25 cellular contexts compared by ENCODE assay signal in genomic region chr6:139862311-139862710, GRCh38.
"Had no signal": no experiment of that assay in that cellular context is flagged by ENCODE, and none has a peak within 500 bp of the region (broad histone marks: within the 10 kb centered on the region; RNA-seq: fewer than 3 reads in every experiment).

No MANE protein-coding gene starts in this region.

- H3K27ac ChIP-seq: colonic mucosa, esophagus muscularis mucosa, lower lobe of right lung, neutrophil, parathyroid adenoma, right atrium auricular region, sigmoid colon, thoracic aorta, tibial nerve, upper lobe of right lung had no signal

- H3K36me3 Mint-ChIP-seq: natural killer cell; stimulated activated naive B cell treated with anti-CD40 and anti-IgM and Interleukin-4, amounts not matched to agents 10 μg/mL and 1 μg/mL and 100 μg/mL, for 72 hours had no signal

- H3K9me3 Mint-ChIP-seq: endodermal cell; natural killer cell; stimulated activated naive B cell treated with anti-CD40 and anti-IgM and Interleukin-4, amounts not matched to agents 10 μg/mL and 1 μg/mL and 100 μg/mL, for 72 hours; stimulated activated naive CD8-positive, alpha-beta T cell treated with anti-CD3 and anti-CD28 coated beads, Interleukin-15, Interleukin-2, amounts not matched to agents 100 ng/mL and 50 ng/mL, for 24 hours had no signal

- H3K4me3 ChIP-seq: colonic mucosa, esophagus muscularis mucosa, lower lobe of right lung, right atrium auricular region, sigmoid colon, thoracic aorta, tibial nerve, upper lobe of right lung, uterus had no signal

- H3K36me3 ChIP-seq: colonic mucosa, esophagus muscularis mucosa, lower lobe of right lung, neutrophil, right atrium auricular region, sigmoid colon, thoracic aorta, tibial nerve, upper lobe of right lung, uterus had no signal

- DNase-seq: colonic mucosa; effector CD8-positive, alpha-beta T cell; endodermal cell; left ventricle myocardium superior; lower lobe of right lung; natural killer cell; sigmoid colon; stimulated activated CD4-positive, alpha-beta T cell treated with anti-CD3 and anti-CD28 coated beads, Interleukin-2, amount 100 ng/mL, for 24 hours; stimulated activated CD4-positive, alpha-beta T cell treated with anti-CD3 and anti-CD28 coated beads, Interleukin-4, amount 100 ng/mL, for 24 hours; stimulated activated naive B cell treated with anti-CD40 and anti-IgM and Interleukin-4, amounts not matched to agents 10 μg/mL and 1 μg/mL and 100 μg/mL, for 72 hours; upper lobe of right lung; uterus had no signal

- H3K4me3 Mint-ChIP-seq: dendritic cell treated with granulocyte-macrophage colony-stimulating factor and Interleukin-4, amounts not matched to agents 40 ng/mL and 50 ng/mL, for 4 days; endodermal cell; natural killer cell; neural crest cell; stimulated activated naive B cell treated with anti-CD40 and anti-IgM and Interleukin-4, amounts not matched to agents 10 μg/mL and 1 μg/mL and 100 μg/mL, for 72 hours; stimulated activated naive CD8-positive, alpha-beta T cell treated with anti-CD3 and anti-CD28 coated beads, Interleukin-15, Interleukin-2, amounts not matched to agents 100 ng/mL and 50 ng/mL, for 24 hours had no signal

- H3K4me1 ChIP-seq: colonic mucosa, esophagus muscularis mucosa, lower lobe of right lung, right atrium auricular region, tibial nerve, upper lobe of right lung, uterus had no signal

- ATAC-seq: left ventricle myocardium superior; lower lobe of right lung; natural killer cell; stimulated activated naive B cell treated with anti-CD40 and anti-IgM and Interleukin-4, amounts not matched to agents 10 μg/mL and 1 μg/mL and 100 μg/mL, for 72 hours; upper lobe of right lung had no signal

- H3K27ac Mint-ChIP-seq: dendritic cell treated with granulocyte-macrophage colony-stimulating factor and Interleukin-4, amounts not matched to agents 40 ng/mL and 50 ng/mL, for 4 days; endodermal cell; natural killer cell; progenitor cell of endocrine pancreas; stimulated activated naive B cell treated with anti-CD40 and anti-IgM and Interleukin-4, amounts not matched to agents 10 μg/mL and 1 μg/mL and 100 μg/mL, for 72 hours; stimulated activated naive CD8-positive, alpha-beta T cell treated with anti-CD3 and anti-CD28 coated beads, Interleukin-15, Interleukin-2, amounts not matched to agents 100 ng/mL and 50 ng/mL, for 24 hours had no signal

- H3K9me3 ChIP-seq: colonic mucosa, esophagus muscularis mucosa, lower lobe of right lung, neutrophil, right atrium auricular region, sigmoid colon, thoracic aorta, tibial nerve, upper lobe of right lung, uterus had no signal

- H3K79me2 ChIP-seq: parathyroid adenoma had no signal

- FAIRE-seq: endothelial cell of umbilical vein, frontal cortex, keratinocyte had no signal

- H3K4me1 Mint-ChIP-seq: endodermal cell; natural killer cell; stimulated activated naive B cell treated with anti-CD40 and anti-IgM and Interleukin-4, amounts not matched to agents 10 μg/mL and 1 μg/mL and 100 μg/mL, for 72 hours had no signal

- H3K27me3 ChIP-seq: colonic mucosa, esophagus muscularis mucosa, neutrophil, right atrium auricular region, sigmoid colon, tibial nerve, upper lobe of right lung, uterus had no signal

- H2AFZ ChIP-seq: parathyroid adenoma had no signal

- H3K27me3 Mint-ChIP-seq: dendritic cell treated with granulocyte-macrophage colony-stimulating factor and Interleukin-4, amounts not matched to agents 40 ng/mL and 50 ng/mL, for 4 days; progenitor cell of endocrine pancreas; stimulated activated naive B cell treated with anti-CD40 and anti-IgM and Interleukin-4, amounts not matched to agents 10 μg/mL and 1 μg/mL and 100 μg/mL, for 72 hours; stimulated activated naive CD8-positive, alpha-beta T cell treated with anti-CD3 and anti-CD28 coated beads, Interleukin-15, Interleukin-2, amounts not matched to agents 100 ng/mL and 50 ng/mL, for 24 hours had no signal

- H3K9ac ChIP-seq: parathyroid adenoma had no signal
